ENCODE assay signal across 8 cellular contexts in genomic region chr6:33579828-33580714, GRCh38. TPM values are rescaled to one million over a fixed set of nuclear protein-coding genes. Genes with fewer than 3 reads are reported as not detected.
A peak's percentile ranks its signal among the peaks of the same experiment; 100 is the strongest.
DNase-seq lines count a peak whose midpoint lies in the region; ATAC-seq and TF ChIP-seq lines count a peak whose summit lies in the region.

TSS of gene BAK1 (minus strand) at chr6:33580276. CDS start at chr6:33577604, 2,672 bp downstream.

- H3K27ac Mint-ChIP-seq in chondrocyte (ENCODE audit: unreplicated experiment): peak within 1 kb of the TSS; percentile 58

- H3K9me3 Mint-ChIP-seq in chondrocyte (ENCODE audit: low read depth): no peaks in the 10 kb centered on the region

- ATAC-seq in GM19035 (IDR thresholded peaks at IDR 0.05; ENCODE audit: unreplicated experiment): peak; percentile 82
- ATAC-seq in HG03354 (IDR thresholded peaks at IDR 0.05; ENCODE audit: poor library complexity, severe bottlenecking, unreplicated experiment): peak; percentile 87

- peak within 1 kb of the TSS; percentile 82 for H3K4me3 Mint-ChIP-seq in chondrocyte (ENCODE audit: unreplicated experiment)

- H3K36me3 Mint-ChIP-seq in chondrocyte (ENCODE audit: low read depth): peaks cover 4% of the 10 kb centered on the region

- DNase-seq in AG20443 (ENCODE audit: low spot score): peak; percentile 97
- DNase-seq in NCI-H510A treated with DMSO at 0.1 percent for 48 hours (lab: John Stamatoyannopoulos, UW): peak; percentile 98
- peak; percentile 74 to 75 for DNase-seq in activated CD4-positive, alpha-beta T cell treated with anti-CD3 and anti-CD28 coated beads for 24 hours (ENCODE audit: low read depth in 2 of 2)
- DNase-seq in chondrocyte (ENCODE audit: low spot score): no peak
- peak; percentile 94 for DNase-seq in kidney tubule cell (ENCODE audit: low spot score)
- peak; percentile 50 to 51 for DNase-seq in stimulated activated CD4-positive, alpha-beta T cell treated with anti-CD3 and anti-CD28 coated beads, Interleukin-1b, Interleukin-23, amount 100 ng/mL, for 1 hour (ENCODE audit: low read depth in 2 of 2)

- H3K4me1 Mint-ChIP-seq in chondrocyte (ENCODE audit: low read depth): peaks cover 20% of the 10 kb centered on the region

- no peaks in the 10 kb centered on the region for H3K27me3 Mint-ChIP-seq in chondrocyte (ENCODE audit: low read depth)

- TF ChIP-seq CTCF in chondrocyte (IDR thresholded peaks at IDR 0.05): peak; percentile 80

RNA-seq across cellular contexts. Expression of gene BAK1, which starts in this region (rescaled TPM):
- total RNA-seq in chondrocyte: 21.9 to 26.9 TPM (median 26.0 TPM) in 3 replicates
